In genomic region chr19:18594096-18594823, GRCh38 we compare ENCODE assay signal across 8 cellular contexts. TPM values are rescaled to one million over a fixed set of nuclear protein-coding genes. Genes with fewer than 3 reads are reported as not detected.
A peak's percentile ranks its signal among the peaks of the same experiment; 100 is the strongest.
DNase-seq lines count a peak whose midpoint lies in the region; ATAC-seq and TF ChIP-seq lines count a peak whose summit lies in the region.

No MANE protein-coding gene starts in this region.

- intact Hi-C loops in breast epithelium (cut with DNase I; ENCODE audit: low total_unique reads), result loop anchor here (10.0 kb wide), 1 partner anchor 271 kb away; no protein-coding TSS in a partner anchor

- DNase-seq in C1 segment of cervical spinal cord (lab: John Stamatoyannopoulos, UW), result peak in 9 of 14 donors; percentile 8 to 71 (median 37)
- DNase-seq in NCI-H1694 (lab: John Stamatoyannopoulos, UW), result peak; percentile 29
- peak; percentile 65 to 74 for DNase-seq in breast epithelium (ENCODE audit: low spot score in 2 of 2)
- peak; percentile 83 for DNase-seq in iris pigment epithelial cell (ENCODE audit: low read depth)
- peak; percentile 48 to 73 for DNase-seq in stimulated activated CD4-positive, alpha-beta T cell treated with anti-CD3 and anti-CD28 coated beads, Interleukin-15, amount 100 ng/mL, for 1 hour (ENCODE audit: low read depth in 1 of 2, low spot score in 1 of 2)
- no peak for DNase-seq in cortex of kidney (lab: John Stamatoyannopoulos, UW)

- TF ChIP-seq CTCF in WI38 (IDR thresholded peaks at IDR 0.05; ENCODE audit: low read depth, low read length), result peak; percentile 59
- TF ChIP-seq CTCF in breast epithelium (IDR thresholded peaks at IDR 0.05), result peak; percentile 26 to 91 (median 68)

- peaks cover 8 to 14% of the 10 kb centered on the region in 2 donors for H3K4me1 ChIP-seq in breast epithelium

- H3K9me3 ChIP-seq in breast epithelium, result no peaks in the 10 kb centered on the region

- no peaks in the 10 kb centered on the region for H3K27me3 ChIP-seq in breast epithelium

- H3K27ac ChIP-seq in breast epithelium, result peak overlapping the region; percentile 48 to 75

- peak; percentile 50 for ATAC-seq in GM21423 (IDR thresholded peaks at IDR 0.05; ENCODE audit: unreplicated experiment)

- peak overlapping the region; percentile 42 for H3K4me3 ChIP-seq in WI38 (ENCODE audit: low read depth, low read length)
- peak overlapping the region; percentile 24 to 68 (median 41) for H3K4me3 ChIP-seq in breast epithelium

- TF ChIP-seq POLR2A in breast epithelium (IDR thresholded peaks at IDR 0.05), result no peak

- H3K36me3 ChIP-seq in breast epithelium, result no peaks in the 10 kb centered on the region

RNA-seq across cellular contexts. Expression of gene REX1BD, which starts 5.7 kb away (rescaled TPM):
- total RNA-seq in breast epithelium, result 100 to 1,000 TPM in 2 of 3 donors, 10 to 100 TPM in 1; 99.8 to 117 (median 111) TPM

RNA-seq across cellular contexts. Expression of gene CRLF1, which starts 12.3 kb away (rescaled TPM):
- 10 to 100 TPM in 2 of 3 donors, 1 to 10 TPM in 1; 5.6 to 68.6 (median 21.0) TPM for total RNA-seq in breast epithelium

RNA-seq across cellular contexts. Expression of gene TMEM59L, which starts 18.4 kb away (rescaled TPM):
- 1 to 10 TPM in 2 of 3 donors, not detected in 1; 1.2 to 2.3 TPM for total RNA-seq in breast epithelium

RNA-seq across cellular contexts. Expression of gene UBA52, which starts 22.6 kb away (rescaled TPM):
- 100 to 1,000 TPM; 729 to 865 (median 831) TPM for total RNA-seq in breast epithelium

RNA-seq across cellular contexts. Expression of gene KXD1, which starts 36.6 kb away (rescaled TPM):
- total RNA-seq in breast epithelium, result 100 to 1,000 TPM in 2 of 3 donors, 10 to 100 TPM in 1; 92.6 to 140 (median 139) TPM
